Comparison of ENCODE assay signal across 1 cellular context in genomic region chr7:22647451-22648257, GRCh38.
A peak's percentile ranks its signal among the peaks of the same experiment; 100 is the strongest.
TF ChIP-seq lines count a peak whose summit lies in the region.

No MANE protein-coding gene starts in this region.

TF ChIP-seq in K562, 482 proteins besides CTCF, POLR2A, EP300 and RAD21 (continued from another document):
- TF ChIP-seq ZBTB43 (CRISPR knock-in tag; IDR thresholded peaks at IDR 0.05) (no peak), GTF2F1 (IDR thresholded peaks at IDR 0.05; ENCODE audit: low read depth, low read length) (no peak), ELF2 (CRISPR knock-in tag; IDR thresholded peaks at IDR 0.05) (no peak), BRF1 (IDR thresholded peaks at IDR 0.05; ENCODE audit: borderline replicate concordance, extremely low read depth, insufficient read length) (no peak), ZNF143 (CRISPR knock-in tag; IDR thresholded peaks at IDR 0.05) (no peak), ZMIZ1 (IDR thresholded peaks at IDR 0.05; ENCODE audit: low read depth in 2 of 2, low read length in 2 of 2) (no peak), MEF2D (tag; conservative IDR thresholded peaks at IDR 0.05; ENCODE audit: low read depth) (peak; percentile 100), ZBED1 (IDR thresholded peaks at IDR 0.05) (peak; percentile 35; the same call in 1 of the 2 replicates), POLR2B (IDR thresholded peaks at IDR 0.05; ENCODE audit: low read depth, partially characterized antibody) (no peak), DNMT1 (IDR thresholded peaks at IDR 0.05) (no peak), ELF4 (CRISPR knock-in tag; IDR thresholded peaks at IDR 0.05) (no peak), RCOR1 (IDR thresholded peaks at IDR 0.05; ENCODE audit: borderline replicate concordance in 1 of 2, low read depth in 2 of 2, low read length in 2 of 2) (no peak), FOXJ3 (CRISPR knock-in tag; IDR thresholded peaks at IDR 0.05) (no peak), NR2C1 (IDR thresholded peaks at IDR 0.05) (no peak), NR2C1 (tag; IDR thresholded peaks at IDR 0.05) (0 out of 2 replicates have a peak, but pooled peaks have one; percentile 22), TRIM28 (IDR thresholded peaks at IDR 0.05) (peak; percentile 89), SMAD2 (IDR thresholded peaks at IDR 0.05; ENCODE audit: low read depth, low read length) (no peak), MTA2 (IDR thresholded peaks at IDR 0.05; ENCODE audit: low read depth) (peak; percentile 59), FOXJ2 (tag; IDR thresholded peaks at IDR 0.05) (no peak; the same call in 1 of the 2 replicates), ZNF830 (CRISPR knock-in tag; IDR thresholded peaks at IDR 0.05) (no peak), THRB (CRISPR knock-in tag; conservative IDR thresholded peaks at IDR 0.05) (no peak), RNF2 (IDR thresholded peaks at IDR 0.05) (peak; percentile 43; the same call in 1 of the 2 replicates)
